ENCODE assay signal across 8 cellular contexts in the genomic region with DNA sequence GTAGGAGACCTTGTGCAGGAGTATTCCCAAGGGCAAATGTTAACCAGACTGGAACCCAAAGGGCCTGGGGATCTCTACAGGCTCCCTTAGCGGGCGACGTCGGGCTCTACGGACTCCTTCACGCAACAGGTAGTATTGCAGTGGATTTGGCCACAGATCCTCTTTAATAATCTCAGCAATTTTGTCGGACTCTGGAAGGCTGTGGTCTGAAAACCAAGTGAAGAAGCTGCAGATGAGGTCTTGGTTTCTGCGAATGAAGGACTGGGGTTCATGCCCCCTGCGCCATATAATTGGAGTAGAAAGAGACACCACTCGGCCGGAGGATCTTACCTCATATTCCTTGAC. TPM values are rescaled to one million over a fixed set of nuclear protein-coding genes. Genes with fewer than 3 reads are reported as not detected.
DNase-seq lines count a peak whose midpoint lies in the region; ATAC-seq and TF ChIP-seq lines count a peak whose summit lies in the region.

No MANE protein-coding gene starts in this region.

- H3K9me2 ChIP-seq in Loucy (replicated peaks; ENCODE audit: low read depth, low read length) = no peaks in the 10 kb centered on the region

- no peaks in the 10 kb centered on the region; the same call in 1 of the 2 replicates for H3K36me3 ChIP-seq in BJ (ENCODE audit: control insufficient read depth, insufficient read depth, low read length)
- peaks cover 4% of the 10 kb centered on the region; the same call in 1 of the 2 replicates for H3K36me3 ChIP-seq in Loucy (ENCODE audit: insufficient read depth, low read length)
- no peaks in the 10 kb centered on the region for H3K36me3 ChIP-seq in colonic mucosa

- peak overlapping the region; percentile 99 for H3K27ac Mint-ChIP-seq in natural killer cell treated with Interleukin-12 subunit alpha and Interleukin-12 subunit beta and Interleukin-15 and Interleukin-18, amount 100 ng/mL, for 72 hours

- DNase-seq in BJ (ENCODE audit: low read depth) (no peak), colonic mucosa (peak; percentile 20), omental fat pad (ENCODE audit: low spot score) (no peak), mucosa of gallbladder (ENCODE audit: low spot score) (no peak)
- no peak for DNase-seq in natural killer cell treated with Interleukin-12 subunit alpha and Interleukin-12 subunit beta and Interleukin-15 and Interleukin-18, amount 100 ng/mL, for 72 hours (ENCODE audit: low spot score)

- POLR2A ChIA-PET in BJ (lab: Charles Lee) = interaction anchor here (0.7 kb wide), 1 partner anchor 14 kb away, joined by 20 read pairs; no protein-coding TSS in a partner anchor

- H3K4me3 ChIP-seq in BJ (ENCODE audit: low read depth, low read length) (peak overlapping the region; percentile 86), Loucy (ENCODE audit: low read length, poor library complexity, severe bottlenecking) (peak overlapping the region; percentile 91), colonic mucosa (peak overlapping the region; percentile 88)

- no peaks in the 10 kb centered on the region for H3F3A ChIP-seq in Loucy (ENCODE audit: low read depth)

- H3K79me2 ChIP-seq in Loucy (ENCODE audit: insufficient read depth, low read length) = peaks cover 73% of the 10 kb centered on the region

- peaks cover 60% of the 10 kb centered on the region for H3K4me1 ChIP-seq in Loucy (ENCODE audit: insufficient read depth, low read length, poor library complexity, severe bottlenecking)
- H3K4me1 ChIP-seq in colonic mucosa = peaks cover 7% of the 10 kb centered on the region

- H2AFZ ChIP-seq in Loucy (ENCODE audit: low read length) = no peak overlapping the region

- H4K20me1 ChIP-seq in Loucy (ENCODE audit: insufficient read depth, low read length, poor library complexity, severe bottlenecking) = peaks cover 48% of the 10 kb centered on the region

- peak overlapping the region; percentile 99 for H3K27ac ChIP-seq in colonic mucosa

- H3K4me2 ChIP-seq in Loucy (ENCODE audit: low read depth, low read length, poor library complexity, severe bottlenecking) = peak overlapping the region; percentile 97

- no peak for TF ChIP-seq CTCF in BJ (IDR thresholded peaks at IDR 0.05; ENCODE audit: insufficient read depth, low read depth, low read length)
- TF ChIP-seq CTCF in Loucy (conservative IDR thresholded peaks at IDR 0.05; ENCODE audit: low read length) = no peak
- no peak for TF ChIP-seq CTCF in colonic mucosa (IDR thresholded peaks at IDR 0.05)
- no peak for TF ChIP-seq CTCF in omental fat pad (IDR thresholded peaks at IDR 0.05)

- H3K27me3 ChIP-seq in BJ (ENCODE audit: control insufficient read depth, insufficient read depth, low read length) = no peaks in the 10 kb centered on the region
- H3K27me3 ChIP-seq in Loucy (ENCODE audit: insufficient read depth, low read length, poor library complexity, severe bottlenecking) = no peaks in the 10 kb centered on the region
- no peaks in the 10 kb centered on the region for H3K27me3 ChIP-seq in colonic mucosa

- peak overlapping the region; percentile 100 for H3K4me3 Mint-ChIP-seq in natural killer cell treated with Interleukin-12 subunit alpha and Interleukin-12 subunit beta and Interleukin-15 and Interleukin-18, amount 100 ng/mL, for 72 hours

- H3K9ac ChIP-seq in Loucy (ENCODE audit: low read depth, low read length, poor library complexity, severe bottlenecking) = peak overlapping the region; percentile 95
- H3K9ac ChIP-seq in colonic mucosa (ENCODE audit: low read depth in 2 of 2, low read length in 2 of 2) = peak overlapping the region; percentile 94 to 98

- intact Hi-C loops in colonic mucosa (cut with DNase I) = loop anchor here (5.0 kb wide), 1 partner anchor 294 kb away; a partner anchor contains a TSS

- H3K4me1 Mint-ChIP-seq in natural killer cell treated with Interleukin-12 subunit alpha and Interleukin-12 subunit beta and Interleukin-15 and Interleukin-18, amount 100 ng/mL, for 72 hours (ENCODE audit: low read depth in 2 of 2) = peaks cover 36 to 55% of the 10 kb centered on the region in 2 donors

- H3K27me3 Mint-ChIP-seq in natural killer cell treated with Interleukin-12 subunit alpha and Interleukin-12 subunit beta and Interleukin-15 and Interleukin-18, amount 100 ng/mL, for 72 hours = no peaks in the 10 kb centered on the region

- peaks cover 33% of the 10 kb centered on the region for H3K36me3 Mint-ChIP-seq in natural killer cell treated with Interleukin-12 subunit alpha and Interleukin-12 subunit beta and Interleukin-15 and Interleukin-18, amount 100 ng/mL, for 72 hours

- CTCF ChIA-PET in BJ (lab: Yijun Ruan, JAX) = interaction anchor here (0.8 to 4.3 kb wide), 9 partner anchors 10 to 284 kb away, joined by 3 to 28 read pairs (median 7); no protein-coding TSS in a partner anchor

- H3K9me3 ChIP-seq in Loucy (ENCODE audit: insufficient read depth, low read depth, low read length) = no peaks in the 10 kb centered on the region
- H3K9me3 ChIP-seq in colonic mucosa = no peaks in the 10 kb centered on the region

- no peaks in the 10 kb centered on the region for H3K9me3 Mint-ChIP-seq in natural killer cell treated with Interleukin-12 subunit alpha and Interleukin-12 subunit beta and Interleukin-15 and Interleukin-18, amount 100 ng/mL, for 72 hours

- no peak for ATAC-seq in natural killer cell treated with Interleukin-12 subunit alpha and Interleukin-12 subunit beta and Interleukin-15 and Interleukin-18, amount 100 ng/mL, for 72 hours
- ATAC-seq in omental fat pad (ENCODE audit: low FRiP score) = no peak
- no peak for ATAC-seq in HG03159 (IDR thresholded peaks at IDR 0.05; ENCODE audit: unreplicated experiment)
- ATAC-seq in GM18858 (IDR thresholded peaks at IDR 0.05; ENCODE audit: unreplicated experiment) = no peak

RNA-seq across cellular contexts. Expression of a gene that starts 1.3 kb away (rescaled TPM):
- polyA plus RNA-seq in BJ (2011; rRNA removed) = 31.9 and 43.1 TPM in 2 replicates
- polyA minus RNA-seq in BJ (2011; rRNA and poly(A)+ RNA removed) = 57.8 and 82.0 TPM in 2 replicates
- total RNA-seq in colonic mucosa = 10 to 100 TPM; 82.9 to 94.3 TPM
- total RNA-seq in natural killer cell treated with Interleukin-12 subunit alpha and Interleukin-12 subunit beta and Interleukin-15 and Interleukin-18, amount 100 ng/mL, for 72 hours = 10 to 100 TPM; 40.4 to 50.9 TPM
- 10 to 100 TPM; 43.5 to 94.0 (median 65.1) TPM for total RNA-seq in omental fat pad
- 134 TPM for total RNA-seq in mucosa of gallbladder

RNA-seq across cellular contexts. Expression of a gene that starts 24.6 kb away (rescaled TPM):
- polyA plus RNA-seq in BJ (2011; rRNA removed) = 33.7 and 34.2 TPM in 2 replicates
- polyA minus RNA-seq in BJ (2011; rRNA and poly(A)+ RNA removed) = 20.6 and 28.5 TPM in 2 replicates
- 1 to 10 TPM; 7.0 to 8.3 TPM for total RNA-seq in colonic mucosa
- total RNA-seq in natural killer cell treated with Interleukin-12 subunit alpha and Interleukin-12 subunit beta and Interleukin-15 and Interleukin-18, amount 100 ng/mL, for 72 hours = 10 to 100 TPM; 14.3 to 16.6 TPM
- 10 to 100 TPM in 2 of 4 donors, 1 to 10 TPM in 2; 8.0 to 13.4 (median 9.5) TPM for total RNA-seq in omental fat pad
- total RNA-seq in mucosa of gallbladder = 29.5 TPM
